Comparison of ENCODE assay signal across 15 cellular contexts in the genomic region with DNA sequence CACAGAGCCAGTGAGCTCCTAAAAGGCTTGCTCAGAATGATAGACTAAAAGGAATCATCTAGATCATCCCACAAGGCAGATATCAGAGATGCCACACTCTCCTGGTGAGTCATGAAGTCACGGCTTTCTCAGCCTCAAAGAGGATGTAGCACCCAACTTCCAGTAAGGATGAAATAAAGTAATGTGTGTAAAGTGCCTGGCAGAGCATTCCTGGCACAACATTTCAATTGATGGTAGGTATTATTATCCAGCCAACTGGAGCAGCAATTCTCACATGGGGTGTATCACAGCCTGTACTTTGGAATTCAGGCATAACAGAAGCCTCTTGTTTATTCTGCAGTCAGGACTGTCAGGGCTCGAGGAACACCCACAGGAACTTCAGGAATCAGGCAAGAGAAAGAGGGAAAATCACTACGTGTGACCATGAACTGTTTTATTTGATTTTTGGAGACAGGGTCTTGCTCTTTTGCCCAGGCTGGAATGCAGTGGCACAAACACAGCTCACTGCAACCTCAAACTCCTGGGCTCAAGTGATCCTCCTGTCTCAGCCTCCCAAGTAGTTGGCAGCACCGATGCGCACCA. TPM values are rescaled to one million over a fixed set of nuclear protein-coding genes. Genes with fewer than 3 reads are reported as not detected.
DNase-seq lines count a peak whose midpoint lies in the region; TF ChIP-seq lines count a peak whose summit lies in the region.
"Had no signal": no experiment of that assay in that cellular context is flagged by ENCODE, and none has a peak within 500 bp of the region (broad histone marks: within the 10 kb centered on the region; RNA-seq: fewer than 3 reads in every experiment).

No MANE protein-coding gene starts in this region.

- H3K9me3 ChIP-seq in transverse colon = no peaks in the 10 kb centered on the region
- H3K9me3 ChIP-seq: gastrocnemius medialis, sigmoid colon, SJSA1, suprapubic skin had no signal

- H3K4me1 ChIP-seq in transverse colon = peaks cover under 1 to 6% (median 4%) of the 10 kb centered on the region in 4 donors
- H3K4me1 ChIP-seq: gastrocnemius medialis, SJSA1 had no signal

- TF ChIP-seq CTCF in fibroblast of mammary gland (conservative IDR thresholded peaks at IDR 0.05; ENCODE audit: control insufficient read depth, insufficient read depth, low read depth, low read length) (no peak), transverse colon (IDR thresholded peaks at IDR 0.05) (no peak)

- H3K27ac ChIP-seq in transverse colon = no peak overlapping the region
- H3K27ac ChIP-seq: gastrocnemius medialis, sigmoid colon, SJSA1, suprapubic skin had no signal

- 42% methylated on average over 5 of the region's 5 CpGs; no CpG with 5 or more reads in 1 of the 2 donors for WGBS in transverse colon (ENCODE audit: low coverage in 1 of 2), 2 donors

- TF ChIP-seq EP300 in transverse colon (IDR thresholded peaks at IDR 0.05; ENCODE audit: low read depth) = no peak

- in situ Hi-C loops in transverse colon (cut with MboI; ENCODE audit: low pct_ligation_motif_present in 1 of 4, low pct_unique_long_range_greater_than_20kb in 1 of 4, low sequenced_read_pairs in 3 of 4) = no loop called here

- TF ChIP-seq POLR2A in transverse colon (IDR thresholded peaks at IDR 0.05) (no peak), erythroblast (IDR thresholded peaks at IDR 0.05; ENCODE audit: low read length) (no peak)

- intact Hi-C loops in transverse colon (cut with DNase I; ENCODE audit: low total_unique reads) = no loop called here

- H3K4me3 ChIP-seq in fibroblast of mammary gland (ENCODE audit: control insufficient read depth, low read depth, low read length) = no peak overlapping the region
- H3K4me3 ChIP-seq in transverse colon = no peak overlapping the region
- H3K4me3 ChIP-seq: gastrocnemius medialis, sigmoid colon, SJSA1, suprapubic skin had no signal

- peaks cover 25% of the 10 kb centered on the region for H3K27me3 ChIP-seq in transverse colon

- DNase-seq in MV-4-11 (lab: John Stamatoyannopoulos, UW) (peak; percentile 37), fibroblast of mammary gland (ENCODE audit: low read depth) (peak; percentile 49), transverse colon (peak; percentile 15), erythroblast (lab: John Stamatoyannopoulos, UW) (no peak), NCI-H2227 treated with DMSO at 0.1 percent for 48 hours (lab: John Stamatoyannopoulos, UW) (no peak)
- DNase-seq: activated CD4-positive, CD25-positive, alpha-beta regulatory T cell; amniotic stem cell; gastrocnemius medialis; NCI-H1436 treated with DMSO at 0.1 percent for 48 hours; NCI-H748 treated with DMSO at 0.1 percent for 48 hours; sigmoid colon had no signal

- no peaks in the 10 kb centered on the region for H3K36me3 ChIP-seq in transverse colon
- H3K36me3 ChIP-seq: gastrocnemius medialis, sigmoid colon, SJSA1, suprapubic skin had no signal

RNA-seq across cellular contexts. Expression of a gene that starts 5.3 kb away (rescaled TPM):
- total RNA-seq in transverse colon = not detected
- total RNA-seq: dermis microvascular lymphatic vessel endothelial cell, gastrocnemius medialis, H4, sigmoid colon, SJSA1, suprapubic skin had no signal

RNA-seq across cellular contexts. Expression of a gene that starts 15.5 kb away (rescaled TPM):
- 10 to 100 TPM; 31.7 to 56.9 (median 44.3) TPM for total RNA-seq in transverse colon
- total RNA-seq: dermis microvascular lymphatic vessel endothelial cell, gastrocnemius medialis, H4, sigmoid colon, SJSA1, suprapubic skin had no signal

RNA-seq across cellular contexts. Expression of a gene that starts 20.0 kb away (rescaled TPM):
- under 1 TPM in 1 of 4 donors, not detected in 3; 0.95 TPM for total RNA-seq in transverse colon
- total RNA-seq: dermis microvascular lymphatic vessel endothelial cell, gastrocnemius medialis, SJSA1 had no signal

RNA-seq across cellular contexts. Expression of a gene that starts 31.1 kb away (rescaled TPM):
- 10 to 100 TPM; 18.3 to 87.3 (median 54.0) TPM for total RNA-seq in transverse colon

RNA-seq across cellular contexts. Expression of a gene that starts 32.0 kb away (rescaled TPM):
- 10 to 100 TPM; 48.4 to 81.2 (median 60.8) TPM for total RNA-seq in transverse colon

Comparison
In these comparisons a context has a peak if more than half of its experiments do, and no peak if none do; other contexts are left out.
1. DNase-seq: peak in MV-4-11 (single experiment), fibroblast of mammary gland (single experiment) and transverse colon (single experiment); none in erythroblast (0 of 2) and NCI-H2227 treated with DMSO at 0.1 percent for 48 hours (single experiment).